Comparison of ENCODE assay signal across 1 cellular context in genomic region chr17:76137351-76138233, GRCh38.
TF ChIP-seq lines count a peak whose summit lies in the region.

No MANE protein-coding gene starts in this region.

TF ChIP-seq in HepG2, 621 proteins besides CTCF, POLR2A, EP300 and RAD21:
- TF ChIP-seq REL (CRISPR knock-in tag; conservative IDR thresholded peaks at IDR 0.05) (no peak), KMT2A (CRISPR knock-in tag; IDR thresholded peaks at IDR 0.05) (no peak), KDM2A (CRISPR knock-in tag; IDR thresholded peaks at IDR 0.05; ENCODE audit: borderline replicate concordance, low read depth) (0 out of 2 replicates have a peak, but pooled peaks have one; percentile 14), ZBTB4 (CRISPR knock-in tag; IDR thresholded peaks at IDR 0.05; ENCODE audit: borderline replicate concordance) (peak; percentile 8; the same call in 1 of the 2 replicates), CBFB (CRISPR knock-in tag; IDR thresholded peaks at IDR 0.05) (no peak), GABPB1 (CRISPR knock-in tag; IDR thresholded peaks at IDR 0.05) (peak; percentile 15; the same call in 1 of the 2 replicates), DR1 (CRISPR knock-in tag; IDR thresholded peaks at IDR 0.05) (peak; percentile 26; the same call in 1 of the 2 replicates), ZNF34 (CRISPR knock-in tag; IDR thresholded peaks at IDR 0.05; ENCODE audit: borderline replicate concordance) (0 out of 2 replicates have a peak, but pooled peaks have one; percentile 1), ZNF768 (CRISPR knock-in tag; IDR thresholded peaks at IDR 0.05) (peak; percentile 9; the same call in 1 of the 2 replicates), ZNF564 (CRISPR knock-in tag; IDR thresholded peaks at IDR 0.05) (peak; percentile 17; the same call in 1 of the 2 replicates), ZNF468 (CRISPR knock-in tag; IDR thresholded peaks at IDR 0.05) (0 out of 2 replicates have a peak, but pooled peaks have one; percentile 41), ZBTB7A (CRISPR knock-in tag; IDR thresholded peaks at IDR 0.05) (peak; percentile 50; the same call in 1 of the 2 replicates), SMAD9 (CRISPR knock-in tag; IDR thresholded peaks at IDR 0.05) (0 out of 2 replicates have a peak, but pooled peaks have one; percentile 61), CHD2 (IDR thresholded peaks at IDR 0.05; ENCODE audit: low read depth, low read length) (no peak), JARID2 (CRISPR knock-in tag; IDR thresholded peaks at IDR 0.05; ENCODE audit: insufficient replicate concordance) (no peak), PAX8 (CRISPR knock-in tag; IDR thresholded peaks at IDR 0.05; ENCODE audit: borderline replicate concordance) (0 out of 2 replicates have a peak, but pooled peaks have one; percentile 26), NONO (IDR thresholded peaks at IDR 0.05) (no peak), NONO (CRISPR knock-in tag; conservative IDR thresholded peaks at IDR 0.05) (0 out of 2 replicates have a peak, but pooled peaks have one; percentile 6), SKI (IDR thresholded peaks at IDR 0.05; ENCODE audit: partially characterized antibody) (no peak), ZNF501 (CRISPR knock-in tag; IDR thresholded peaks at IDR 0.05) (0 out of 2 replicates have a peak, but pooled peaks have one; percentile 5), ZFP91 (CRISPR knock-in tag; IDR thresholded peaks at IDR 0.05; ENCODE audit: borderline replicate concordance) (0 out of 2 replicates have a peak, but pooled peaks have one; percentile 1), STAG1 (CRISPR knock-in tag; IDR thresholded peaks at IDR 0.05) (no peak), HCFC1 (IDR thresholded peaks at IDR 0.05; ENCODE audit: low read depth, low read length) (no peak), PTBP1 (IDR thresholded peaks at IDR 0.05; ENCODE audit: low read depth, low read length, poor library complexity, severe bottlenecking) (no peak), NFIB (CRISPR knock-in tag; IDR thresholded peaks at IDR 0.05; ENCODE audit: borderline replicate concordance) (peak; percentile 67; the same call in 1 of the 2 replicates), RXRA (CRISPR knock-in tag; IDR thresholded peaks at IDR 0.05) (no peak), ZHX1 (CRISPR knock-in tag; IDR thresholded peaks at IDR 0.05; ENCODE audit: low read depth) (0 out of 2 replicates have a peak, but pooled peaks have one; percentile 47), EED (CRISPR knock-in tag; IDR thresholded peaks at IDR 0.05) (0 out of 2 replicates have a peak, but pooled peaks have one; percentile 18), FOXM1 (CRISPR knock-in tag; IDR thresholded peaks at IDR 0.05) (0 out of 2 replicates have a peak, but pooled peaks have one; percentile 17), PREB (CRISPR knock-in tag; IDR thresholded peaks at IDR 0.05) (0 out of 2 replicates have a peak, but pooled peaks have one; percentile 22), MED8 (CRISPR knock-in tag; IDR thresholded peaks at IDR 0.05; ENCODE audit: insufficient replicate concordance) (peak; percentile 75), KDM5B (CRISPR knock-in tag; IDR thresholded peaks at IDR 0.05; ENCODE audit: borderline replicate concordance) (peak; percentile 14; the same call in 1 of the 2 replicates), ARNTL (CRISPR knock-in tag; IDR thresholded peaks at IDR 0.05) (0 out of 2 replicates have a peak, but pooled peaks have one; percentile 31), RFX5 (IDR thresholded peaks at IDR 0.05; ENCODE audit: low read depth, low read length) (no peak), ZBTB33 (CRISPR knock-in tag; IDR thresholded peaks at IDR 0.05) (peak; percentile 93), RBM22 (optimal IDR thresholded peaks at IDR 0.05; ENCODE audit: low read length) (no peak), HES4 (CRISPR knock-in tag; IDR thresholded peaks at IDR 0.05; ENCODE audit: borderline replicate concordance) (0 out of 2 replicates have a peak, but pooled peaks have one; percentile 2), WIZ (CRISPR knock-in tag; IDR thresholded peaks at IDR 0.05) (no peak), NRL (CRISPR knock-in tag; IDR thresholded peaks at IDR 0.05; ENCODE audit: borderline replicate concordance) (no peak), ZNF543 (CRISPR knock-in tag; IDR thresholded peaks at IDR 0.05) (0 out of 2 replicates have a peak, but pooled peaks have one; percentile 6), SP2 (CRISPR knock-in tag; IDR thresholded peaks at IDR 0.05) (no peak), ZBTB38 (CRISPR knock-in tag; IDR thresholded peaks at IDR 0.05) (peak; percentile 79), ZNF572 (CRISPR knock-in tag; IDR thresholded peaks at IDR 0.05) (0 out of 2 replicates have a peak, but pooled peaks have one; percentile 29), ZBTB34 (CRISPR knock-in tag; IDR thresholded peaks at IDR 0.05) (0 out of 2 replicates have a peak, but pooled peaks have one; percentile 1), MTERF4 (CRISPR knock-in tag; IDR thresholded peaks at IDR 0.05) (0 out of 2 replicates have a peak, but pooled peaks have one; percentile 6), ZBTB46 (CRISPR knock-in tag; IDR thresholded peaks at IDR 0.05; ENCODE audit: borderline replicate concordance) (0 out of 2 replicates have a peak, but pooled peaks have one; percentile 44), ZNF20 (CRISPR knock-in tag; IDR thresholded peaks at IDR 0.05) (0 out of 2 replicates have a peak, but pooled peaks have one; percentile 32), MXD4 (CRISPR knock-in tag; IDR thresholded peaks at IDR 0.05) (0 out of 2 replicates have a peak, but pooled peaks have one; percentile 30), ZNF451 (CRISPR knock-in tag; IDR thresholded peaks at IDR 0.05) (0 out of 2 replicates have a peak, but pooled peaks have one; percentile 15), GTF3A (CRISPR knock-in tag; conservative IDR thresholded peaks at IDR 0.05) (no peak)
